In genomic region chr2:133568172-133568571, GRCh38 we compare ENCODE assay signal across 9 cellular contexts. TPM values are rescaled to one million over a fixed set of nuclear protein-coding genes. Genes with fewer than 3 reads are reported as not detected.
A peak's percentile ranks its signal among the peaks of the same experiment; 100 is the strongest.
DNase-seq lines count a peak whose midpoint lies in the region; ATAC-seq and TF ChIP-seq lines count a peak whose summit lies in the region.
"Had no signal": no experiment of that assay in that cellular context is flagged by ENCODE, and none has a peak within 500 bp of the region (broad histone marks: within the 10 kb centered on the region; RNA-seq: fewer than 3 reads in every experiment).

Gene NCKAP5, minus strand, starts transcription at chr2:133568463. Its CDS starts 50,937 bp downstream, at chr2:133517526.

- CTCF ChIA-PET in OCI-LY7 (lab: Charles Lee; ENCODE audit: unreplicated experiment): no interaction called here

- H3K9me3 ChIP-seq in Peyer's patch (no peaks in the 10 kb centered on the region), neuron (ENCODE audit: low read length) (peaks cover 8% of the 10 kb centered on the region), OCI-LY7 (ENCODE audit: low read length) (no peaks in the 10 kb centered on the region)

- TF ChIP-seq CTCF in AG09309 (IDR thresholded peaks at IDR 0.05; ENCODE audit: control insufficient read depth, insufficient read depth, low read depth, low read length, missing control alignments): no peak
- peak in 3 of 6 experiments; percentile 30 to 47 (median 31) for TF ChIP-seq CTCF in Peyer's patch (IDR thresholded peaks at IDR 0.05)
- no peak for TF ChIP-seq CTCF in OCI-LY7 (conservative IDR thresholded peaks at IDR 0.05; ENCODE audit: low read length)

- no peaks in the 10 kb centered on the region for H3K27me3 ChIP-seq in Peyer's patch
- no peaks in the 10 kb centered on the region for H3K27me3 ChIP-seq in neuron (ENCODE audit: insufficient read depth, low read length)

- BruUV-seq in OCI-LY7 (replicated peaks; lab: Mats Ljungman, UMichigan): no TSS peak

- POLR2A ChIA-PET in OCI-LY7 (lab: Charles Lee): no interaction called here

- peak within 1 kb of the TSS in 2 of 4 donors; percentile 70 to 71 for H3K27ac ChIP-seq in Peyer's patch
- H3K27ac ChIP-seq in OCI-LY7 (ENCODE audit: low read depth, low read length, poor library complexity, severe bottlenecking): no peak within 1 kb of the TSS

- no peaks in the 10 kb centered on the region for H4K20me1 ChIP-seq in OCI-LY7 (ENCODE audit: insufficient read depth, low read length)

- ATAC-seq in HG02885 (IDR thresholded peaks at IDR 0.05; ENCODE audit: poor library complexity, unreplicated experiment): no peak
- ATAC-seq: stimulated activated naive CD8-positive, alpha-beta T cell treated with anti-CD3 and anti-CD28 coated beads, Interleukin-15, Interleukin-2, amounts not matched to agents 100 U/mL and 50 U/mL, for 24 hours had no signal

- intact Hi-C loops in OCI-LY7 (cut with micrococcal nuclease; ENCODE audit: unreplicated experiment): no loop called here

- no peak within 1 kb of the TSS for H3K4me2 ChIP-seq in OCI-LY7 (ENCODE audit: low read length)

- H3K36me3 ChIP-seq in Peyer's patch (no peaks in the 10 kb centered on the region), neuron (ENCODE audit: insufficient read depth, low read length) (peaks cover 2% of the 10 kb centered on the region), OCI-LY7 (ENCODE audit: insufficient read depth, low read length) (no peaks in the 10 kb centered on the region)

- TF ChIP-seq POLR2A in Peyer's patch (IDR thresholded peaks at IDR 0.05): peak; percentile 67 to 77

- no peak within 1 kb of the TSS for H2AFZ ChIP-seq in neuron (ENCODE audit: low read depth, low read length)
- no peak within 1 kb of the TSS for H2AFZ ChIP-seq in OCI-LY7 (ENCODE audit: low read length)

- H3K9me2 ChIP-seq in OCI-LY7 (ENCODE audit: insufficient read depth, low read length): no peaks in the 10 kb centered on the region

- H3K4me3 ChIP-seq in AG09309 (ENCODE audit: control insufficient read depth, low read depth, low read length) (peak within 1 kb of the TSS; percentile 14), Peyer's patch (peak within 1 kb of the TSS in 3 of 4 donors; percentile 23 to 55 (median 44)), neuron (ENCODE audit: low read length) (peak within 1 kb of the TSS; percentile 55), OCI-LY7 (ENCODE audit: low read depth, low read length, poor library complexity, severe bottlenecking) (no peak within 1 kb of the TSS)

- H3K4me1 ChIP-seq in Peyer's patch: peaks cover 0 to 14% (median 0%) of the 10 kb centered on the region in 4 donors
- H3K4me1 ChIP-seq in neuron (ENCODE audit: insufficient read depth, low read length): peaks cover 33% of the 10 kb centered on the region
- H3K4me1 ChIP-seq in OCI-LY7 (ENCODE audit: insufficient read depth, low read length, poor library complexity, severe bottlenecking): no peaks in the 10 kb centered on the region

- DNase-seq in AG09309 (ENCODE audit: low read depth): no peak
- peak in 2 of 3 donors; percentile 76 to 87 for DNase-seq in Peyer's patch
- DNase-seq in glomerular visceral epithelial cell (ENCODE audit: extremely low spot score): peak; percentile 51
- DNase-seq in activated naive CD4-positive, alpha-beta T cell treated with anti-CD3 and anti-CD28 coated beads, Interleukin-2, amount 50 U/mL, for 16 hours: no peak
- DNase-seq in OCI-LY7 (ENCODE audit: low spot score): no peak
- DNase-seq in NOMO-1 treated with DMSO at 0.1 percent for 48 hours (lab: John Stamatoyannopoulos, UW; ENCODE audit: unreplicated experiment): no peak
- DNase-seq: stimulated activated naive CD8-positive, alpha-beta T cell treated with anti-CD3 and anti-CD28 coated beads, Interleukin-15, Interleukin-2, amounts not matched to agents 100 U/mL and 50 U/mL, for 24 hours had no signal

- no peaks in the 10 kb centered on the region for H3K79me2 ChIP-seq in OCI-LY7 (ENCODE audit: insufficient read depth, low read depth, low read length)

RNA-seq across cellular contexts. Expression of gene NCKAP5, which starts in this region (rescaled TPM):
- 10 to 100 TPM in 3 of 4 donors, 1 to 10 TPM in 1; 9.1 to 28.5 (median 22.5) TPM for total RNA-seq in Peyer's patch
- total RNA-seq in OCI-LY7 (2014; rRNA removed; shearing (Covaris generic)): not detected in 2 replicates
- not detected in 2 replicates for total RNA-seq in OCI-LY7 (2022)

Comparison
In these comparisons a context has a peak if more than half of its experiments do, and no peak if none do; other contexts are left out.
1. RNA of gene NCKAP5 (total RNA-seq): 9.1 to 28.5 TPM in Peyer's patch; not detected in OCI-LY7; every median in the first group is over 10 times any median in the second.
2. DNase-seq: peak in Peyer's patch (2 of 3) and glomerular visceral epithelial cell (single experiment); none in AG09309 (single experiment), activated naive CD4-positive, alpha-beta T cell treated with anti-CD3 and anti-CD28 coated beads, Interleukin-2, amount 50 U/mL, for 16 hours (single experiment), OCI-LY7 (single experiment) and NOMO-1 treated with DMSO at 0.1 percent for 48 hours (single experiment).